Comparison of ENCODE assay signal across 1 cellular context in the genomic region with DNA sequence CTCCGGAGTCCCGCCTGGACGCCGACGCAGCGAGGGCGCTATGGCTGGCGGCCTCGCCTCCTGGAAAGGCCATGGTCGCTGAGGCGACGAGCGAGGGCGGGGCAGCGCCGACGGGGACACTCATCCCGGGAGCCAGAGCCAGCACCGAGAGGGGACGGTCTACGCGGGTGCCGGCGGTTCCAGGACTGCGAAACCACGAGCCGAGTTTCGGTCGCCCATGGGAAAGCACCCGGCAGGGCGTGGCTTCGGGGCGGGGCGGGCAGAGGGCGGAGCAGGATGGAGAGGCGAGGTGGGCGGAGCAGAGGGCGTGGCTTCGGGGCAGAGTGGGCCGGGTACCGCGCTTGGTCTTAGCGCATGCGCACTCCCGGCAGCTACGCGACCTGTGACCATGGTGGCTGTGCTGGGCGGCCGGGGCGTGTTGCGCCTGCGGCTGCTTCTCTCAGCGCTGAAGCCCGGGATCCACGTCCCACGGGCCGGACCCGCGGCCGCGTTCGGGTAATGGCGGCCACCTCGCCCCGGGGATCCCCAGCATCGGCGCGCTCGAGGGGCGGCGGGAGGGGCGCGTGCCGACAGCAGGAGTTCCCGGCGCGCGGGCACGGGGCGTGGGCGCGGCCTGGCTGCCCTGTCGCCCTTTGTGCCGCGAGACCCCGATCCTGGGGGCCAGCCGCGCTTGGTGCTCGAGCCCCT.
TF ChIP-seq lines count a peak whose summit lies in the region.

A gene (plus strand): TSS at position 359 of the 687 bp plus-strand sequence. CDS start 30 bp downstream, at position 389.

TF ChIP-seq in HEK293, 187 proteins besides CTCF, POLR2A, EP300 and RAD21 (continued from another document and continues in another):
- TF ChIP-seq, protein P1, sequence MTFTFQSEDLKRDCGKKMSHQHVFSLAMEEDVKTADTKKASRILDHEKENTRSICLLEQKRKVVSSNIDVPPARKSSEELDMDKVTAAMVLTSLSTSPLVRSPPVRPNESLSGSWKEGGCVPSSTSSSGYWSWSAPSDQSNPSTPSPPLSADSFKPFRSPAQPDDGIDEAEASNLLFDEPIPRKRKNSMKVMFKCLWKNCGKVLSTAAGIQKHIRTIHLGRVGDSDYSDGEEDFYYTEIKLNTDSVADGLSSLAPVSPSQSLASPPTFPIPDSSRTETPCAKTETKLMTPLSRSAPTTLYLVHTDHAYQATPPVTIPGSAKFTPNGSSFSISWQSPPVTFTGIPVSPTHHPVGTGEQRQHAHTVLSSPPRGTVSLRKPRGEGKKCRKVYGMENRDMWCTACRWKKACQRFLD (tag by site-specific recombination; IDR thresholded peaks at IDR 0.05): no peak
- TF ChIP-seq SP7 (tag by site-specific recombination; IDR thresholded peaks at IDR 0.05): peak; percentile 56; the same call in 1 of the 2 replicates
- no peak for TF ChIP-seq ZNF2 (tag by site-specific recombination; IDR thresholded peaks at IDR 0.05)
- peak; percentile 50; the same call in 1 of the 2 replicates for TF ChIP-seq GLIS1 (tag by site-specific recombination; IDR thresholded peaks at IDR 0.05)
- TF ChIP-seq ZNF292 (tag by site-specific recombination; IDR thresholded peaks at IDR 0.05; ENCODE audit: borderline replicate concordance, low read depth): no peak
- TF ChIP-seq IKZF3 (tag by site-specific recombination; IDR thresholded peaks at IDR 0.05): no peak; the same call in 1 of the 2 replicates
- peak; percentile 83 for TF ChIP-seq ZFHX2 (tag by site-specific recombination; conservative IDR thresholded peaks at IDR 0.05)
- TF ChIP-seq, protein P2, sequence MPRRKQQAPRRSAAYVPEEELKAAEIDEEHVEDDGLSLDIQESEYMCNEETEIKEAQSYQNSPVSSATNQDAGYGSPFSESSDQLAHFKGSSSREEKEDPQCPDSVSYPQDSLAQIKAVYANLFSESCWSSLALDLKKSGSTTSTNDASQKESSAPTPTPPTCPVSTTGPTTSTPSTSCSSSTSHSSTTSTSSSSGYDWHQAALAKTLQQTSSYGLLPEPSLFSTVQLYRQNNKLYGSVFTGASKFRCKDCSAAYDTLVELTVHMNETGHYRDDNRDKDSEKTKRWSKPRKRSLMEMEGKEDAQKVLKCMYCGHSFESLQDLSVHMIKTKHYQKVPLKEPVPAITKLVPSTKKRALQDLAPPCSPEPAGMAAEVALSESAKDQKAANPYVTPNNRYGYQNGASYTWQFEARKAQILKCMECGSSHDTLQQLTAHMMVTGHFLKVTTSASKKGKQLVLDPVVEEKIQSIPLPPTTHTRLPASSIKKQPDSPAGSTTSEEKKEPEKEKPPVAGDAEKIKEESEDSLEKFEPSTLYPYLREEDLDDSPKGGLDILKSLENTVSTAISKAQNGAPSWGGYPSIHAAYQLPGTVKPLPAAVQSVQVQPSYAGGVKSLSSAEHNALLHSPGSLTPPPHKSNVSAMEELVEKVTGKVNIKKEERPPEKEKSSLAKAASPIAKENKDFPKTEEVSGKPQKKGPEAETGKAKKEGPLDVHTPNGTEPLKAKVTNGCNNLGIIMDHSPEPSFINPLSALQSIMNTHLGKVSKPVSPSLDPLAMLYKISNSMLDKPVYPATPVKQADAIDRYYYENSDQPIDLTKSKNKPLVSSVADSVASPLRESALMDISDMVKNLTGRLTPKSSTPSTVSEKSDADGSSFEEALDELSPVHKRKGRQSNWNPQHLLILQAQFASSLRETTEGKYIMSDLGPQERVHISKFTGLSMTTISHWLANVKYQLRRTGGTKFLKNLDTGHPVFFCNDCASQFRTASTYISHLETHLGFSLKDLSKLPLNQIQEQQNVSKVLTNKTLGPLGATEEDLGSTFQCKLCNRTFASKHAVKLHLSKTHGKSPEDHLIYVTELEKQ (tag by site-specific recombination; IDR thresholded peaks at IDR 0.05; ENCODE audit: borderline replicate concordance): no peak
- TF ChIP-seq ZNF768 (tag by site-specific recombination; IDR thresholded peaks at IDR 0.05): no peak
- TF ChIP-seq ZNF629 (tag by site-specific recombination; IDR thresholded peaks at IDR 0.05): peak; percentile 65; the same call in 1 of the 2 replicates
- TF ChIP-seq, protein P3, sequence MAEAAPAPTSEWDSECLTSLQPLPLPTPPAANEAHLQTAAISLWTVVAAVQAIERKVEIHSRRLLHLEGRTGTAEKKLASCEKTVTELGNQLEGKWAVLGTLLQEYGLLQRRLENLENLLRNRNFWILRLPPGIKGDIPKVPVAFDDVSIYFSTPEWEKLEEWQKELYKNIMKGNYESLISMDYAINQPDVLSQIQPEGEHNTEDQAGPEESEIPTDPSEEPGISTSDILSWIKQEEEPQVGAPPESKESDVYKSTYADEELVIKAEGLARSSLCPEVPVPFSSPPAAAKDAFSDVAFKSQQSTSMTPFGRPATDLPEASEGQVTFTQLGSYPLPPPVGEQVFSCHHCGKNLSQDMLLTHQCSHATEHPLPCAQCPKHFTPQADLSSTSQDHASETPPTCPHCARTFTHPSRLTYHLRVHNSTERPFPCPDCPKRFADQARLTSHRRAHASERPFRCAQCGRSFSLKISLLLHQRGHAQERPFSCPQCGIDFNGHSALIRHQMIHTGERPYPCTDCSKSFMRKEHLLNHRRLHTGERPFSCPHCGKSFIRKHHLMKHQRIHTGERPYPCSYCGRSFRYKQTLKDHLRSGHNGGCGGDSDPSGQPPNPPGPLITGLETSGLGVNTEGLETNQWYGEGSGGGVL (tag by site-specific recombination; IDR thresholded peaks at IDR 0.05): no peak
- no peak for TF ChIP-seq MEIS1 (CRISPR knock-in tag; IDR thresholded peaks at IDR 0.05; ENCODE audit: borderline replicate concordance)
- TF ChIP-seq ZNF747 (tag by site-specific recombination; IDR thresholded peaks at IDR 0.05): no peak
- TF ChIP-seq ZNF138 (tag by site-specific recombination; IDR thresholded peaks at IDR 0.05; ENCODE audit: borderline replicate concordance): no peak
- no peak for TF ChIP-seq ZNF132 (tag by site-specific recombination; IDR thresholded peaks at IDR 0.05; ENCODE audit: borderline replicate concordance)
- TF ChIP-seq ZEB2 (tag by site-specific recombination; IDR thresholded peaks at IDR 0.05): peak; percentile 82
- TF ChIP-seq, protein P4, sequence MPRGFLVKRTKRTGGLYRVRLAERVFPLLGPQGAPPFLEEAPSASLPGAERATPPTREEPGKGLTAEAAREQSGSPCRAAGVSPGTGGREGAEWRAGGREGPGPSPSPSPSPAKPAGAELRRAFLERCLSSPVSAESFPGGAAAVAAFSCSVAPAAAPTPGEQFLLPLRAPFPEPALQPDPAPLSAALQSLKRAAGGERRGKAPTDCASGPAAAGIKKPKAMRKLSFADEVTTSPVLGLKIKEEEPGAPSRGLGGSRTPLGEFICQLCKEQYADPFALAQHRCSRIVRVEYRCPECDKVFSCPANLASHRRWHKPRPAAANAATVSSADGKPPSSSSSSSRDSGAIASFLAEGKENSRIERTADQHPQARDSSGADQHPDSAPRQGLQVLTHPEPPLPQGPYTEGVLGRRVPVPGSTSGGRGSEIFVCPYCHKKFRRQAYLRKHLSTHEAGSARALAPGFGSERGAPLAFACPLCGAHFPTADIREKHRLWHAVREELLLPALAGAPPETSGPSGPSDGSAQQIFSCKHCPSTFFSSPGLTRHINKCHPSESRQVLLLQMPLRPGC (tag by site-specific recombination; IDR thresholded peaks at IDR 0.05): no peak
- TF ChIP-seq, protein P5, sequence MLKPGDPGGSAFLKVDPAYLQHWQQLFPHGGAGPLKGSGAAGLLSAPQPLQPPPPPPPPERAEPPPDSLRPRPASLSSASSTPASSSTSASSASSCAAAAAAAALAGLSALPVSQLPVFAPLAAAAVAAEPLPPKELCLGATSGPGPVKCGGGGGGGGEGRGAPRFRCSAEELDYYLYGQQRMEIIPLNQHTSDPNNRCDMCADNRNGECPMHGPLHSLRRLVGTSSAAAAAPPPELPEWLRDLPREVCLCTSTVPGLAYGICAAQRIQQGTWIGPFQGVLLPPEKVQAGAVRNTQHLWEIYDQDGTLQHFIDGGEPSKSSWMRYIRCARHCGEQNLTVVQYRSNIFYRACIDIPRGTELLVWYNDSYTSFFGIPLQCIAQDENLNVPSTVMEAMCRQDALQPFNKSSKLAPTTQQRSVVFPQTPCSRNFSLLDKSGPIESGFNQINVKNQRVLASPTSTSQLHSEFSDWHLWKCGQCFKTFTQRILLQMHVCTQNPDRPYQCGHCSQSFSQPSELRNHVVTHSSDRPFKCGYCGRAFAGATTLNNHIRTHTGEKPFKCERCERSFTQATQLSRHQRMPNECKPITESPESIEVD (tag by site-specific recombination; IDR thresholded peaks at IDR 0.05): no peak
- TF ChIP-seq, protein P6, sequence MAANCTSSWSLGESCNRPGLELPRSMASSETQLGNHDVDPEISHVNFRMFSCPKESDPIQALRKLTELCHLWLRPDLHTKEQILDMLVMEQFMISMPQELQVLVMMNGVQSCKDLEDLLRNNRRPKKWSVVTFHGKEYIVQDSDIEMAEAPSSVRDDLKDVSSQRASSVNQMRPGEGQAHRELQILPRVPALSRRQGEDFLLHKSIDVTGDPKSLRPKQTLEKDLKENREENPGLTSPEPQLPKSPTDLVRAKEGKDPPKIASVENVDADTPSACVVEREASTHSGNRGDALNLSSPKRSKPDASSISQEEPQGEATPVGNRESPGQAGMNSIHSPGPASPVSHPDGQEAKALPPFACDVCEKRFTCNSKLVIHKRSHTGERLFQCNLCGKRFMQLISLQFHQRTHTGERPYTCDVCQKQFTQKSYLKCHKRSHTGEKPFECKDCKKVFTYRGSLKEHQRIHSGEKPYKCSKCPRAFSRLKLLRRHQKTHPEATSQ (tag by site-specific recombination; IDR thresholded peaks at IDR 0.05): no peak
- TF ChIP-seq ZNF274 (IDR thresholded peaks at IDR 0.05; ENCODE audit: low read length): no peak
- TF ChIP-seq ZNF274 (tag by site-specific recombination; IDR thresholded peaks at IDR 0.05; ENCODE audit: borderline replicate concordance): no peak
- TF ChIP-seq ZNF266 (tag by site-specific recombination; IDR thresholded peaks at IDR 0.05; ENCODE audit: low read depth): no peak
- TF ChIP-seq WT1 (tag by site-specific recombination; IDR thresholded peaks at IDR 0.05): no peak
- TF ChIP-seq, protein P7, sequence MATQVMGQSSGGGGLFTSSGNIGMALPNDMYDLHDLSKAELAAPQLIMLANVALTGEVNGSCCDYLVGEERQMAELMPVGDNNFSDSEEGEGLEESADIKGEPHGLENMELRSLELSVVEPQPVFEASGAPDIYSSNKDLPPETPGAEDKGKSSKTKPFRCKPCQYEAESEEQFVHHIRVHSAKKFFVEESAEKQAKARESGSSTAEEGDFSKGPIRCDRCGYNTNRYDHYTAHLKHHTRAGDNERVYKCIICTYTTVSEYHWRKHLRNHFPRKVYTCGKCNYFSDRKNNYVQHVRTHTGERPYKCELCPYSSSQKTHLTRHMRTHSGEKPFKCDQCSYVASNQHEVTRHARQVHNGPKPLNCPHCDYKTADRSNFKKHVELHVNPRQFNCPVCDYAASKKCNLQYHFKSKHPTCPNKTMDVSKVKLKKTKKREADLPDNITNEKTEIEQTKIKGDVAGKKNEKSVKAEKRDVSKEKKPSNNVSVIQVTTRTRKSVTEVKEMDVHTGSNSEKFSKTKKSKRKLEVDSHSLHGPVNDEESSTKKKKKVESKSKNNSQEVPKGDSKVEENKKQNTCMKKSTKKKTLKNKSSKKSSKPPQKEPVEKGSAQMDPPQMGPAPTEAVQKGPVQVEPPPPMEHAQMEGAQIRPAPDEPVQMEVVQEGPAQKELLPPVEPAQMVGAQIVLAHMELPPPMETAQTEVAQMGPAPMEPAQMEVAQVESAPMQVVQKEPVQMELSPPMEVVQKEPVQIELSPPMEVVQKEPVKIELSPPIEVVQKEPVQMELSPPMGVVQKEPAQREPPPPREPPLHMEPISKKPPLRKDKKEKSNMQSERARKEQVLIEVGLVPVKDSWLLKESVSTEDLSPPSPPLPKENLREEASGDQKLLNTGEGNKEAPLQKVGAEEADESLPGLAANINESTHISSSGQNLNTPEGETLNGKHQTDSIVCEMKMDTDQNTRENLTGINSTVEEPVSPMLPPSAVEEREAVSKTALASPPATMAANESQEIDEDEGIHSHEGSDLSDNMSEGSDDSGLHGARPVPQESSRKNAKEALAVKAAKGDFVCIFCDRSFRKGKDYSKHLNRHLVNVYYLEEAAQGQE (tag by site-specific recombination; IDR thresholded peaks at IDR 0.05): 0 out of 2 replicates have a peak, but pooled peaks have one; percentile 20
- TF ChIP-seq, protein P8, sequence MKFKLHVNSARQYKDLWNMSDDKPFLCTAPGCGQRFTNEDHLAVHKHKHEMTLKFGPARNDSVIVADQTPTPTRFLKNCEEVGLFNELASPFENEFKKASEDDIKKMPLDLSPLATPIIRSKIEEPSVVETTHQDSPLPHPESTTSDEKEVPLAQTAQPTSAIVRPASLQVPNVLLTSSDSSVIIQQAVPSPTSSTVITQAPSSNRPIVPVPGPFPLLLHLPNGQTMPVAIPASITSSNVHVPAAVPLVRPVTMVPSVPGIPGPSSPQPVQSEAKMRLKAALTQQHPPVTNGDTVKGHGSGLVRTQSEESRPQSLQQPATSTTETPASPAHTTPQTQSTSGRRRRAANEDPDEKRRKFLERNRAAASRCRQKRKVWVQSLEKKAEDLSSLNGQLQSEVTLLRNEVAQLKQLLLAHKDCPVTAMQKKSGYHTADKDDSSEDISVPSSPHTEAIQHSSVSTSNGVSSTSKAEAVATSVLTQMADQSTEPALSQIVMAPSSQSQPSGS (tag by site-specific recombination; IDR thresholded peaks at IDR 0.05; ENCODE audit: low read depth): no peak
- no peak for TF ChIP-seq TRIM28 (IDR thresholded peaks at IDR 0.05; ENCODE audit: borderline replicate concordance, low read length)
- TF ChIP-seq, protein P9, sequence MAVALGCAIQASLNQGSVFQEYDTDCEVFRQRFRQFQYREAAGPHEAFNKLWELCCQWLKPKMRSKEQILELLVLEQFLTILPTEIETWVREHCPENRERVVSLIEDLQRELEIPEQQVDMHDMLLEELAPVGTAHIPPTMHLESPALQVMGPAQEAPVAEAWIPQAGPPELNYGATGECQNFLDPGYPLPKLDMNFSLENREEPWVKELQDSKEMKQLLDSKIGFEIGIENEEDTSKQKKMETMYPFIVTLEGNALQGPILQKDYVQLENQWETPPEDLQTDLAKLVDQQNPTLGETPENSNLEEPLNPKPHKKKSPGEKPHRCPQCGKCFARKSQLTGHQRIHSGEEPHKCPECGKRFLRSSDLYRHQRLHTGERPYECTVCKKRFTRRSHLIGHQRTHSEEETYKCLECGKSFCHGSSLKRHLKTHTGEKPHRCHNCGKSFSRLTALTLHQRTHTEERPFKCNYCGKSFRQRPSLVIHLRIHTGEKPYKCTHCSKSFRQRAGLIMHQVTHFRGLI (tag by site-specific recombination; IDR thresholded peaks at IDR 0.05): no peak
- TF ChIP-seq ZNF175 (tag by site-specific recombination; IDR thresholded peaks at IDR 0.05): no peak
- no peak for TF ChIP-seq ZNF785 (tag by site-specific recombination; IDR thresholded peaks at IDR 0.05)
- TF ChIP-seq ZNF677 (tag by site-specific recombination; IDR thresholded peaks at IDR 0.05): no peak
- TF ChIP-seq ZNF521 (tag by site-specific recombination; IDR thresholded peaks at IDR 0.05): no peak
- no peak for TF ChIP-seq BCL11B (tag by site-specific recombination; IDR thresholded peaks at IDR 0.05; ENCODE audit: low read depth)
- TF ChIP-seq SP3 (tag by site-specific recombination; IDR thresholded peaks at IDR 0.05): peak; percentile 99
- TF ChIP-seq, protein P10, sequence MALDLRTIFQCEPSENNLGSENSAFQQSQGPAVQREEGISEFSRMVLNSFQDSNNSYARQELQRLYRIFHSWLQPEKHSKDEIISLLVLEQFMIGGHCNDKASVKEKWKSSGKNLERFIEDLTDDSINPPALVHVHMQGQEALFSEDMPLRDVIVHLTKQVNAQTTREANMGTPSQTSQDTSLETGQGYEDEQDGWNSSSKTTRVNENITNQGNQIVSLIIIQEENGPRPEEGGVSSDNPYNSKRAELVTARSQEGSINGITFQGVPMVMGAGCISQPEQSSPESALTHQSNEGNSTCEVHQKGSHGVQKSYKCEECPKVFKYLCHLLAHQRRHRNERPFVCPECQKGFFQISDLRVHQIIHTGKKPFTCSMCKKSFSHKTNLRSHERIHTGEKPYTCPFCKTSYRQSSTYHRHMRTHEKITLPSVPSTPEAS (tag by site-specific recombination; IDR thresholded peaks at IDR 0.05): no peak
- no peak for TF ChIP-seq PRDM1 (tag by site-specific recombination; IDR thresholded peaks at IDR 0.05)
- TF ChIP-seq ZNF561 (tag by site-specific recombination; IDR thresholded peaks at IDR 0.05; ENCODE audit: borderline replicate concordance): no peak; the same call in 1 of the 2 replicates
